10 cellular contexts compared by ENCODE assay signal in genomic region chr19:43084196-43084832, GRCh38. TPM values are rescaled to one million over a fixed set of nuclear protein-coding genes. Genes with fewer than 3 reads are reported as not detected.
DNase-seq lines count a peak whose midpoint lies in the region; ATAC-seq and TF ChIP-seq lines count a peak whose summit lies in the region.
"Not testable (repeated sequence)": the region's sequence is repeated elsewhere in the genome, so short reads cannot be mapped to it uniquely, and the experiment has no call there.
"Had no signal": no experiment of that assay in that cellular context is flagged by ENCODE, and none has a peak within 500 bp of the region (broad histone marks: within the 10 kb centered on the region; RNA-seq: fewer than 3 reads in every experiment).

No MANE protein-coding gene starts in this region.

- H3K9me3 Mint-ChIP-seq in H9: peaks cover 90 to 91% of the 10 kb centered on the region in 2 experiments
- not testable (repeated sequence) for H3K9me3 Mint-ChIP-seq in activated naive CD8-positive, alpha-beta T cell treated with anti-CD3 and anti-CD28 coated beads, Interleukin-2, amount 10 ng/mL, durations not matched to agents 7 days and 5 days

- not testable (repeated sequence) for H3K79me1 ChIP-seq in H9 (ENCODE audit: insufficient read depth, low read depth, low read length, poor library complexity, severe bottlenecking)

- H2BK120ac ChIP-seq in H9 (ENCODE audit: low read depth, low read length, poor library complexity, severe bottlenecking): not testable (repeated sequence)

- not testable (repeated sequence) for H3K23ac ChIP-seq in H9 (ENCODE audit: insufficient read length, low read depth, low read length)

- intact Hi-C loops in esophagus squamous epithelium (cut with DNase I): not testable (repeated sequence)

- H3K36me3 ChIP-seq in esophagus squamous epithelium: not testable (repeated sequence)

- not testable (repeated sequence) for H3K18ac ChIP-seq in H9 (ENCODE audit: insufficient read length, low read depth, low read length)

- not testable (repeated sequence) for H2AK5ac ChIP-seq in H9 (ENCODE audit: insufficient read length, low read length)

- not testable (repeated sequence) for H3K4me3 Mint-ChIP-seq in H9; activated naive CD8-positive, alpha-beta T cell treated with anti-CD3 and anti-CD28 coated beads, Interleukin-2, amount 10 ng/mL, durations not matched to agents 7 days and 5 days

- TF ChIP-seq CTCF in H9 (conservative IDR thresholded peaks at IDR 0.05) (peak; percentile 39; the same call in 2 of the 3 replicates), WI38 (IDR thresholded peaks at IDR 0.05; ENCODE audit: low read depth, low read length) (peak; percentile 34), esophagus squamous epithelium (IDR thresholded peaks at IDR 0.05) (peak in 5 of 6 experiments; percentile 5 to 84 (median 44))

- not testable (repeated sequence) for H3K27ac ChIP-seq in H9 (ENCODE audit: insufficient read length, low read depth, low read length); esophagus squamous epithelium

- no CpG with 5 or more reads among the region's 12 CpGs for WGBS in H9 (ENCODE audit: extremely low coverage, insufficient read length, low lambda C conversion rate)
- 32 to 42% methylated on average over 10 to 11 of the region's 12 CpGs for WGBS in esophagus squamous epithelium, 2 donors

- not testable (repeated sequence) for H3K14ac ChIP-seq in H9 (ENCODE audit: insufficient read depth, low read length)

- not testable (repeated sequence) for H3K27ac Mint-ChIP-seq in H9; activated naive CD8-positive, alpha-beta T cell treated with anti-CD3 and anti-CD28 coated beads, Interleukin-2, amount 10 ng/mL, durations not matched to agents 7 days and 5 days

- H4K8ac ChIP-seq in H9 (replicated peaks; ENCODE audit: insufficient read length, low read depth, low read length): not testable (repeated sequence)

- peaks cover 35% of the 10 kb centered on the region for H3K9me3 ChIP-seq in H9 (ENCODE audit: control insufficient read depth, low read depth, low read length)
- not testable (repeated sequence) for H3K9me3 ChIP-seq in esophagus squamous epithelium

- H3K4me3 ChIP-seq in WI38 (ENCODE audit: low read depth, low read length); esophagus squamous epithelium: not testable (repeated sequence)

- POLR2A ChIA-PET in activated naive CD8-positive, alpha-beta T cell treated with anti-CD3 and anti-CD28 coated beads, Interleukin-2, amount 10 ng/mL, durations not matched to agents 7 days and 5 days (lab: Charles Lee): not testable (repeated sequence)

- not testable (repeated sequence) for H4K91ac ChIP-seq in H9 (ENCODE audit: insufficient read length, low read depth, low read length)

- not testable (repeated sequence) for H3K27me3 Mint-ChIP-seq in H9 (ENCODE audit: low read depth); activated naive CD8-positive, alpha-beta T cell treated with anti-CD3 and anti-CD28 coated beads, Interleukin-2, amount 10 ng/mL, durations not matched to agents 7 days and 5 days

- H2BK20ac ChIP-seq in H9 (ENCODE audit: low read depth, low read length, poor library complexity, severe bottlenecking): not testable (repeated sequence)

- H3K56ac ChIP-seq in H9 (ENCODE audit: insufficient read length, low read depth, low read length): not testable (repeated sequence)

- H3K4me1 ChIP-seq in H9 (ENCODE audit: insufficient read depth, low read length); esophagus squamous epithelium: not testable (repeated sequence)

- H2AFZ ChIP-seq in H9 (ENCODE audit: low read length): not testable (repeated sequence)

- H4K20me1 ChIP-seq in H9 (ENCODE audit: control insufficient read depth, insufficient read depth, insufficient read length): not testable (repeated sequence)

- not testable (repeated sequence) for H3K27me3 ChIP-seq in H9 (ENCODE audit: insufficient read depth, low read length); esophagus squamous epithelium

- H3T11ph ChIP-seq in H9 (ENCODE audit: low read length): not testable (repeated sequence)

- H3K79me2 ChIP-seq in H9 (ENCODE audit: insufficient read depth, low read length): not testable (repeated sequence)

- H3K4me2 ChIP-seq in H9 (ENCODE audit: insufficient read depth, insufficient read length, low read length): not testable (repeated sequence)

- not testable (repeated sequence) for TF ChIP-seq POLR2A in esophagus squamous epithelium (IDR thresholded peaks at IDR 0.05)

- not testable (repeated sequence) for H3K23me2 ChIP-seq in H9 (ENCODE audit: insufficient read length, low read depth, low read length, poor library complexity, severe bottlenecking)

- not testable (repeated sequence) for H4K5ac ChIP-seq in H9 (ENCODE audit: insufficient read length, low read depth, low read length)

- not testable (repeated sequence) for H2BK12ac ChIP-seq in H9 (ENCODE audit: insufficient read length, low read depth, low read length)

- peak; percentile 18 for DNase-seq in COLO668 (lab: John Stamatoyannopoulos, UW; ENCODE audit: unreplicated experiment)
- DNase-seq in H9; esophagus squamous epithelium (lab: John Stamatoyannopoulos, UW): not testable (repeated sequence)
- peak; percentile 11 for DNase-seq in NCI-H748 (lab: John Stamatoyannopoulos, UW; ENCODE audit: unreplicated experiment)
- DNase-seq in activated naive CD8-positive, alpha-beta T cell treated with anti-CD3 and anti-CD28 coated beads, Interleukin-2, amount 10 ng/mL, durations not matched to agents 7 days and 5 days: peak; percentile 39
- peak; percentile 36 to 49 for DNase-seq in lung microvascular endothelial cell (ENCODE audit: low read depth in 2 of 2)
- DNase-seq in stimulated activated CD4-positive, alpha-beta T cell treated with anti-CD3 and anti-CD28 coated beads, Interleukin-4, amount 100 ng/mL, for 48 hours (ENCODE audit: low read depth in 2 of 2): peak; percentile 7 to 24

- H3K4me1 Mint-ChIP-seq in H9; activated naive CD8-positive, alpha-beta T cell treated with anti-CD3 and anti-CD28 coated beads, Interleukin-2, amount 10 ng/mL, durations not matched to agents 7 days and 5 days: not testable (repeated sequence)

- H3K9ac ChIP-seq in H9 (ENCODE audit: extremely low read depth, insufficient read length, low read length): not testable (repeated sequence)

- ATAC-seq in activated naive CD8-positive, alpha-beta T cell treated with anti-CD3 and anti-CD28 coated beads, Interleukin-2, amount 10 ng/mL, durations not matched to agents 7 days and 5 days (ENCODE audit: low read depth): not testable (repeated sequence)

- H2BK5ac ChIP-seq in H9 (ENCODE audit: insufficient read length, low read length): not testable (repeated sequence)

- H3K4ac ChIP-seq in H9 (ENCODE audit: low read depth, low read length): not testable (repeated sequence)

- H2BK15ac ChIP-seq in H9 (ENCODE audit: low read depth, low read length): not testable (repeated sequence)

- H3K36me3 Mint-ChIP-seq in H9 (ENCODE audit: insufficient read depth in 1 of 3, low read depth in 3 of 3): peaks cover 14 to 41% (median 18%) of the 10 kb centered on the region in 3 experiments; a peak in 6 of 7 replicates
- H3K36me3 Mint-ChIP-seq in activated naive CD8-positive, alpha-beta T cell treated with anti-CD3 and anti-CD28 coated beads, Interleukin-2, amount 10 ng/mL, durations not matched to agents 7 days and 5 days: not testable (repeated sequence)

RNA-seq across cellular contexts. Expression of gene PSG2, which starts 1.8 kb away (rescaled TPM):
- total RNA-seq in H9 (2021) (not detected in 2 replicates), esophagus squamous epithelium (not detected), lung microvascular endothelial cell (not detected in 2 replicates)
- total RNA-seq in activated naive CD8-positive, alpha-beta T cell treated with anti-CD3 and anti-CD28 coated beads, Interleukin-2, amount 10 ng/mL, durations not matched to agents 7 days and 5 days: not detected
- total RNA-seq: aorta, psoas muscle had no signal

RNA-seq across cellular contexts. Expression of gene PSG11, which starts 58.0 kb away (rescaled TPM):
- total RNA-seq in H9 (2021) (not detected in 2 replicates), esophagus squamous epithelium (not detected), lung microvascular endothelial cell (not detected in 2 replicates)
- total RNA-seq in activated naive CD8-positive, alpha-beta T cell treated with anti-CD3 and anti-CD28 coated beads, Interleukin-2, amount 10 ng/mL, durations not matched to agents 7 days and 5 days: not detected
- total RNA-seq: aorta, psoas muscle had no signal
